14 cellular contexts compared by ENCODE assay signal in genomic region chr6:2596222-2596621, GRCh38.
DNase-seq lines count a peak whose midpoint lies in the region; ATAC-seq, FAIRE-seq and TF ChIP-seq lines count a peak whose summit lies in the region.
"Had no signal": no experiment of that assay in that cellular context is flagged by ENCODE, and none has a peak within 500 bp of the region (broad histone marks: within the 10 kb centered on the region; RNA-seq: fewer than 3 reads in every experiment).

No MANE protein-coding gene starts in this region.

- no peak overlapping the region for H3K4me3 ChIP-seq in KMS-11 (IDR thresholded peaks at IDR 0.05; ENCODE audit: insufficient read depth, low read depth, low read length)
- H3K4me3 ChIP-seq in K562, result no peak overlapping the region
- H3K4me3 ChIP-seq in retinal pigment epithelial cell (ENCODE audit: low read length), result no peak overlapping the region
- no peak overlapping the region for H3K4me3 ChIP-seq in esophagus muscularis mucosa
- H3K4me3 ChIP-seq in pancreas, result no peak overlapping the region

- DNase-seq in NCI-H82 (lab: John Stamatoyannopoulos, UW) (peak; percentile 39), NCI-H82 treated with DMSO at 0.1 percent for 48 hours (lab: John Stamatoyannopoulos, UW; ENCODE audit: unreplicated experiment) (no peak), K562 (ENCODE audit: extremely low read depth in 1 of 4, low spot score in 3 of 4) (peak in 1 of 4 experiments; percentile 31), retinal pigment epithelial cell (ENCODE audit: low read depth) (no peak), esophagus muscularis mucosa (ENCODE audit: extremely low spot score) (no peak), pancreas (no peak)
- DNase-seq: activated T-cell treated with anti-CD3 and anti-CD28 coated beads, Interleukin-2, amount 50 U/mL, for 48 hours; aorta; NCI-H2107; retina had no signal

- TF ChIP-seq POLR2A in K562 (conservative IDR thresholded peaks at IDR 0.05) (no peak), esophagus muscularis mucosa (IDR thresholded peaks at IDR 0.05; ENCODE audit: low read depth) (no peak)

- no peak overlapping the region for H2AFZ ChIP-seq in KMS-11 (ENCODE audit: low read depth)
- no peak overlapping the region for H2AFZ ChIP-seq in K562 (ENCODE audit: low read depth, low read length)

- H3K36me3 ChIP-seq in KMS-11 (ENCODE audit: insufficient read depth) (no peaks in the 10 kb centered on the region), K562 (ENCODE audit: control insufficient read depth, insufficient read depth, low read length) (no peaks in the 10 kb centered on the region), esophagus muscularis mucosa (no peaks in the 10 kb centered on the region), pancreas (no peaks in the 10 kb centered on the region)

- H3K27me3 ChIP-seq in KMS-11 (ENCODE audit: insufficient read depth, low read depth), result no peaks in the 10 kb centered on the region
- peaks cover 0 to 25% of the 10 kb centered on the region in 2 experiments; a peak in 3 of 5 replicates for H3K27me3 ChIP-seq in K562 (ENCODE audit: control insufficient read depth in 2 of 2, insufficient read depth in 2 of 2, low read length in 2 of 2)
- H3K27me3 ChIP-seq in esophagus muscularis mucosa, result peaks cover 0 to 5% (median 0%) of the 10 kb centered on the region in 4 donors
- H3K27me3 ChIP-seq in pancreas, result no peaks in the 10 kb centered on the region

- H3K4me1 ChIP-seq in KMS-11 (ENCODE audit: low read depth, poor library complexity, severe bottlenecking) (no peaks in the 10 kb centered on the region), K562 (replicated peaks in 1 of 2; ENCODE audit: control insufficient read depth in 2 of 2, insufficient read depth in 2 of 2, low read length in 2 of 2) (no peaks in the 10 kb centered on the region), esophagus muscularis mucosa (no peaks in the 10 kb centered on the region), pancreas (no peaks in the 10 kb centered on the region)

- TF ChIP-seq CTCF in KMS-11 (conservative IDR thresholded peaks at IDR 0.05; ENCODE audit: low read depth, low read length), result peak; percentile 30; the same call in 1 of the 2 replicates
- TF ChIP-seq CTCF in K562 (IDR thresholded peaks at IDR 0.05 in 2 of 3, conservative IDR thresholded peaks at IDR 0.05 in 1 of 3; ENCODE audit: insufficient read depth in 2 of 3, low read depth in 1 of 3, low read length in 3 of 3), result peak; percentile 29 to 38 (median 34); a peak in 2 of 6 replicates
- TF ChIP-seq CTCF in retinal pigment epithelial cell (conservative IDR thresholded peaks at IDR 0.05; ENCODE audit: low read depth, low read length), result peak; percentile 40
- no peak for TF ChIP-seq CTCF in esophagus muscularis mucosa (IDR thresholded peaks at IDR 0.05)
- TF ChIP-seq CTCF in pancreas (IDR thresholded peaks at IDR 0.05), result no peak

- POLR2A ChIA-PET in K562 (lab: Yijun Ruan, JAX), result no interaction called here

- TF ChIP-seq RAD21 in K562 (CRISPR knock-in tag; conservative IDR thresholded peaks at IDR 0.05 in 1 of 2, IDR thresholded peaks at IDR 0.05 in 1 of 2), result peak in 1 of 2 experiments; percentile 47; a peak in 2 of 4 replicates

- H3K4me2 ChIP-seq in KMS-11 (no peak overlapping the region), K562 (ENCODE audit: insufficient read depth, low read length) (no peak overlapping the region)

- in situ Hi-C loops in K562 (cut with MboI), result no loop called here

- H3K79me2 ChIP-seq in KMS-11 (ENCODE audit: insufficient read depth, low read depth) (no peaks in the 10 kb centered on the region), K562 (ENCODE audit: control insufficient read depth, insufficient read depth, low read length) (no peaks in the 10 kb centered on the region)

- intact Hi-C loops in K562 (cut with micrococcal nuclease) (no loop called here), esophagus muscularis mucosa (cut with DNase I) (no loop called here), pancreas (cut with DNase I) (no loop called here)

- CTCF ChIA-PET in K562 (lab: Yijun Ruan, JAX; ENCODE audit: low intra/inter-chr PET ratio), result no interaction called here

- BruUV-seq in K562 (replicated peaks; lab: Mats Ljungman, UMichigan), result no TSS peak

- ATAC-seq in K562 (peak; percentile 66), GM18502 (IDR thresholded peaks at IDR 0.05; ENCODE audit: poor library complexity, unreplicated experiment) (no peak), pancreas (no peak)

- no peak overlapping the region for H3K27ac ChIP-seq in KMS-11
- no peak overlapping the region for H3K27ac ChIP-seq in K562 (ENCODE audit: extremely low read depth, low read depth, low read length)
- H3K27ac ChIP-seq in esophagus muscularis mucosa (replicated peaks in 1 of 4), result no peak overlapping the region
- no peak overlapping the region for H3K27ac ChIP-seq in pancreas

- H3K9me1 ChIP-seq in K562 (ENCODE audit: control insufficient read depth, insufficient read depth, low read length), result no peaks in the 10 kb centered on the region

- H3K9me3 ChIP-seq in K562 (replicated peaks; ENCODE audit: control insufficient read depth, insufficient read depth, low read depth, low read length) (no peaks in the 10 kb centered on the region), esophagus muscularis mucosa (no peaks in the 10 kb centered on the region), pancreas (no peaks in the 10 kb centered on the region)

- H3K9ac ChIP-seq in KMS-11, result no peak overlapping the region
- no peak overlapping the region for H3K9ac ChIP-seq in K562 (ENCODE audit: insufficient read depth in 1 of 2, low read depth in 2 of 2, low read length in 2 of 2)

- WGBS in K562 (ENCODE audit: insufficient coverage, low coverage, missing lambda C conversion rate), result 0% methylated on average over 1 of the region's 1 CpG
- WGBS in esophagus muscularis mucosa, result 33% methylated on average over 1 of the region's 1 CpG
- 30 to 42% methylated on average over 1 of the region's 1 CpG for WGBS in pancreas, 2 donors

- FAIRE-seq in K562 (lab: Jason Lieb, UNC) (no peak), pancreas (lab: Jason Lieb, UNC) (no peak)
- FAIRE-seq: endothelial cell of umbilical vein, G401.6 had no signal

- no peak for TF ChIP-seq EP300 in K562 (IDR thresholded peaks at IDR 0.05; ENCODE audit: low read length)
- TF ChIP-seq EP300 in esophagus muscularis mucosa (IDR thresholded peaks at IDR 0.05), result no peak

- H4K20me1 ChIP-seq in KMS-11 (ENCODE audit: insufficient read depth), result no peaks in the 10 kb centered on the region
- no peaks in the 10 kb centered on the region for H4K20me1 ChIP-seq in K562 (replicated peaks; ENCODE audit: control insufficient read depth, insufficient read depth, low read length)

TF ChIP-seq in K562, 482 proteins besides CTCF, POLR2A, EP300 and RAD21:
- TF ChIP-seq ZNF263 (CRISPR knock-in tag; IDR thresholded peaks at IDR 0.05; ENCODE audit: borderline replicate concordance) (no peak), MCM5 (IDR thresholded peaks at IDR 0.05; ENCODE audit: low read depth) (no peak), FOXJ3 (CRISPR knock-in tag; IDR thresholded peaks at IDR 0.05) (no peak), PCBP2 (IDR thresholded peaks at IDR 0.05; ENCODE audit: low read depth, low read length, poor library complexity, severe bottlenecking) (no peak), CBX3 (IDR thresholded peaks at IDR 0.05; ENCODE audit: borderline replicate concordance in 1 of 2, low read length in 2 of 2) (no peak), ZNF551 (CRISPR knock-in tag; IDR thresholded peaks at IDR 0.05) (no peak), CREBBP (IDR thresholded peaks at IDR 0.05; ENCODE audit: low read depth, low read length) (no peak)

Comparison
In these comparisons a context has a peak if more than half of its experiments do, and no peak if none do; other contexts are left out.
1. CTCF ChIP-seq: peak in KMS-11 (single experiment), K562 (3 of 3) and retinal pigment epithelial cell (single experiment); none in esophagus muscularis mucosa (0 of 3) and pancreas (0 of 4).